ENCODE assay signal across 18 cellular contexts in the genomic region with DNA sequence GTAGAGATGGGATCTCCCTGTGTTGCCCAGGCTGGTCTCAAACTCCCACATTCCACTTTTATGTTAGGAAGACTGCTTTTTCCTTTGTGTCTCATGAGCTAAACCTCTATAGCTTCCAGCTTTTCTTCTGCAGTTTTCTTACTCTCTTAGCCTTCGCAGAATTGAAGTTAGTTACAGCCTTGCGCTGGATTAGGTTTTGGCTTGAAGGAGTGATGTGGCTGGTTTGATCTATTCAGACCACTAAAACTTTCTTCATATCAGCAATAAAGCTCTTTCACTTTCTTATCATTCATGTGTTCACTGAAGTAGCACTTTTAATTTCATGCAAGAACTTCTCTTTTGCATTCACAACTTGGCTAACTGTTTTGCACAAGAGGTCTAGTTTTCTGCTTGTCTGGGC.
DNase-seq lines count a peak whose midpoint lies in the region; ATAC-seq, FAIRE-seq and TF ChIP-seq lines count a peak whose summit lies in the region.
"Had no signal": no experiment of that assay in that cellular context is flagged by ENCODE, and none has a peak within 500 bp of the region (broad histone marks: within the 10 kb centered on the region; RNA-seq: fewer than 3 reads in every experiment).

No MANE protein-coding gene starts in this region.

- no peak overlapping the region for H3K27ac Mint-ChIP-seq in activated naive CD8-positive, alpha-beta T cell
- no peak overlapping the region for H3K27ac Mint-ChIP-seq in activated naive CD8-positive, alpha-beta T cell treated with anti-CD3 and anti-CD28 coated beads for 36 hours
- H3K27ac Mint-ChIP-seq: CD4-positive, alpha-beta memory T cell had no signal

- WGBS in GM12878 (ENCODE audit: insufficient coverage, insufficient replicate concordance, low lambda C conversion rate, missing lambda C conversion rate), result 100% methylated on average over 2 of the region's 2 CpGs

- H4K20me1 ChIP-seq in DND-41 (ENCODE audit: insufficient read depth, low read length) (no peaks in the 10 kb centered on the region), GM12878 (ENCODE audit: control insufficient read depth, insufficient read depth) (no peaks in the 10 kb centered on the region)

- H3K36me3 ChIP-seq in DND-41 (ENCODE audit: insufficient read depth, low read length) (no peaks in the 10 kb centered on the region), GM12878 (ENCODE audit: control insufficient read depth in 2 of 2, insufficient read depth in 2 of 2, low read length in 1 of 2) (no peaks in the 10 kb centered on the region)

- H3K9me3 ChIP-seq in DND-41 (ENCODE audit: insufficient read depth, low read length, severe bottlenecking) (no peaks in the 10 kb centered on the region), GM12878 (replicated peaks; ENCODE audit: control insufficient read depth, insufficient read depth, low read length) (no peaks in the 10 kb centered on the region; the same call in 2 of the 3 replicates)
- H3K9me3 ChIP-seq: Caco-2 had no signal

- BruUV-seq in GM12878 (replicated peaks; lab: Mats Ljungman, UMichigan), result no TSS peak

- TF ChIP-seq EP300 in GM12878 (IDR thresholded peaks at IDR 0.05; ENCODE audit: borderline replicate concordance in 1 of 2, control insufficient read depth in 1 of 2, low read depth in 2 of 2, low read length in 2 of 2), result no peak

- FAIRE-seq in GM12878 (lab: Jason Lieb, UNC), result no peak
- FAIRE-seq: GM12892, GM19239, H1 had no signal

- H3K27ac ChIP-seq in DND-41 (ENCODE audit: low read length) (no peak overlapping the region), GM12878 (ENCODE audit: control insufficient read depth, insufficient read depth) (no peak overlapping the region)
- H3K27ac ChIP-seq: GM23248 had no signal

- no peaks in the 10 kb centered on the region for H3K79me2 ChIP-seq in DND-41 (ENCODE audit: insufficient read depth, low read length)
- H3K79me2 ChIP-seq in GM12878 (ENCODE audit: control insufficient read depth, insufficient read depth, low read length), result no peaks in the 10 kb centered on the region

- no peak for TF ChIP-seq CTCF in DND-41 (IDR thresholded peaks at IDR 0.05; ENCODE audit: borderline replicate concordance, extremely low read depth, low read length, poor library complexity, severe bottlenecking)
- TF ChIP-seq CTCF in GM12878 (IDR thresholded peaks at IDR 0.05 in 2 of 3, conservative IDR thresholded peaks at IDR 0.05 in 1 of 3; ENCODE audit: control insufficient read depth in 2 of 3, extremely low read depth in 1 of 3, insufficient read depth in 1 of 3, low read depth in 3 of 3, low read length in 3 of 3), result no peak

- intact Hi-C loops in GM12878 (cut with micrococcal nuclease; ENCODE audit: unreplicated experiment), result no loop called here

- POLR2A ChIA-PET in GM12878 (lab: Charles Lee), result interaction anchor here (0.6 to 1.4 kb wide), 3 partner anchors 13 to 223 kb away, joined by 3 read pairs; no protein-coding TSS in a partner anchor

- H3K4me1 ChIP-seq in DND-41 (ENCODE audit: insufficient read depth, low read length) (no peaks in the 10 kb centered on the region), GM12878 (ENCODE audit: control insufficient read depth, insufficient read depth, low read length) (no peaks in the 10 kb centered on the region)
- H3K4me1 ChIP-seq: Caco-2 had no signal

- peaks cover 15% of the 10 kb centered on the region for H3K4me1 Mint-ChIP-seq in activated naive CD8-positive, alpha-beta T cell (ENCODE audit: low read depth)
- peaks cover 16% of the 10 kb centered on the region for H3K4me1 Mint-ChIP-seq in activated naive CD8-positive, alpha-beta T cell treated with anti-CD3 and anti-CD28 coated beads for 36 hours
- H3K4me1 Mint-ChIP-seq: CD4-positive, alpha-beta memory T cell had no signal

- H3K27me3 ChIP-seq in DND-41 (ENCODE audit: insufficient read depth, low read length, poor library complexity) (no peaks in the 10 kb centered on the region), GM12878 (replicated peaks in 1 of 2; ENCODE audit: control insufficient read depth in 2 of 2, insufficient read depth in 2 of 2, low read length in 1 of 2) (no peaks in the 10 kb centered on the region)

- H3K36me3 Mint-ChIP-seq in activated naive CD8-positive, alpha-beta T cell, result peaks cover 4% of the 10 kb centered on the region
- H3K36me3 Mint-ChIP-seq in activated naive CD8-positive, alpha-beta T cell treated with anti-CD3 and anti-CD28 coated beads for 36 hours, result peaks cover 14% of the 10 kb centered on the region
- H3K36me3 Mint-ChIP-seq: CD4-positive, alpha-beta memory T cell had no signal

- SMC1A ChIA-PET in GM12878 (lab: Charles Lee; ENCODE audit: uncharacterized antibody, unreplicated experiment), result interaction anchor here (0.6 to 1.4 kb wide), 9 partner anchors 9 to 192 kb away, joined by 3 to 5 read pairs (median 3); no protein-coding TSS in a partner anchor

- H2AFZ ChIP-seq in DND-41 (ENCODE audit: low read depth, low read length) (no peak overlapping the region), GM12878 (ENCODE audit: control insufficient read depth, low read depth, low read length) (no peak overlapping the region)
- H2AFZ ChIP-seq: GM23248 had no signal

- peak overlapping the region; percentile 3 for H3K4me3 Mint-ChIP-seq in activated naive CD8-positive, alpha-beta T cell
- no peak overlapping the region for H3K4me3 Mint-ChIP-seq in activated naive CD8-positive, alpha-beta T cell treated with anti-CD3 and anti-CD28 coated beads for 36 hours
- H3K4me3 Mint-ChIP-seq: CD4-positive, alpha-beta memory T cell had no signal

- no peak for DNase-seq in activated naive CD8-positive, alpha-beta T cell treated with anti-CD3 and anti-CD28 coated beads for 36 hours
- no peak for DNase-seq in DND-41
- no peak for DNase-seq in GM12878 (ENCODE audit: low read depth, low spot score)
- no peak for DNase-seq in middle frontal gyrus (ENCODE audit: extremely low spot score, low spot score)
- DNase-seq: C1 segment of cervical spinal cord; Caco-2; CD4-positive, alpha-beta memory T cell; DMS153; DMS79; GF-D8; GM23248; H7; HCEC 1CT had no signal

- in situ Hi-C loops in GM12878 (cut with MboI), result no loop called here

- H3K4me3 ChIP-seq in DND-41 (ENCODE audit: low read depth in 1 of 2, low read length in 2 of 2) (no peak overlapping the region), GM12878 (no peak overlapping the region)
- H3K4me3 ChIP-seq: GM23248 had no signal

- CTCF ChIA-PET in GM12878 (lab: Yijun Ruan, JAX), result no interaction called here

- TF ChIP-seq RAD21 in GM12878 (IDR thresholded peaks at IDR 0.05; ENCODE audit: insufficient read depth, low read depth, low read length), result no peak

- H3K9me3 Mint-ChIP-seq in activated naive CD8-positive, alpha-beta T cell (ENCODE audit: low read depth), result no peaks in the 10 kb centered on the region
- H3K9me3 Mint-ChIP-seq in activated naive CD8-positive, alpha-beta T cell treated with anti-CD3 and anti-CD28 coated beads for 36 hours, result peaks cover 7% of the 10 kb centered on the region

- ATAC-seq in DND-41 (ENCODE audit: insufficient read depth, low read depth) (peak; percentile 47; the same call in 2 of the 3 replicates), GM12878 (no peak), GM18867 (IDR thresholded peaks at IDR 0.05; ENCODE audit: unreplicated experiment) (no peak)

- H3K4me2 ChIP-seq in DND-41 (ENCODE audit: insufficient read depth, low read length) (no peak overlapping the region), GM12878 (ENCODE audit: control insufficient read depth, insufficient read depth) (no peak overlapping the region)

- RAD21 ChIA-PET in GM12878 (lab: Charles Lee; ENCODE audit: unreplicated experiment), result no interaction called here

- H3K9ac ChIP-seq in DND-41 (ENCODE audit: low read depth, low read length), result no peak overlapping the region
- H3K9ac ChIP-seq in GM12878 (ENCODE audit: control insufficient read depth, insufficient read depth, low read length), result no peak overlapping the region
- H3K9ac ChIP-seq: GM23248 had no signal

- H3K27me3 Mint-ChIP-seq in activated naive CD8-positive, alpha-beta T cell, result no peaks in the 10 kb centered on the region
- no peaks in the 10 kb centered on the region for H3K27me3 Mint-ChIP-seq in activated naive CD8-positive, alpha-beta T cell treated with anti-CD3 and anti-CD28 coated beads for 36 hours
- H3K27me3 Mint-ChIP-seq: CD4-positive, alpha-beta memory T cell had no signal

- no peak for TF ChIP-seq POLR2A in GM12878 (IDR thresholded peaks at IDR 0.05; ENCODE audit: low read depth, low read length)

TF ChIP-seq in GM12878, 131 proteins besides CTCF, POLR2A, EP300 and RAD21:
- TF ChIP-seq FOXM1 (IDR thresholded peaks at IDR 0.05; ENCODE audit: low read depth, low read length), result no peak
- peak; percentile 11; the same call in 1 of the 2 replicates for TF ChIP-seq RUNX3 (IDR thresholded peaks at IDR 0.05; ENCODE audit: low read length)
- no peak for TF ChIP-seq ZNF622 (IDR thresholded peaks at IDR 0.05)
- peak; percentile 34; the same call in 1 of the 2 replicates for TF ChIP-seq ZNF24 (IDR thresholded peaks at IDR 0.05)
